In genomic region chr6:14625173-14625895, GRCh38 we compare ENCODE assay signal across 19 cellular contexts.
DNase-seq lines count a peak whose midpoint lies in the region; ATAC-seq lines count a peak whose summit lies in the region.
"Had no signal": no experiment of that assay in that cellular context is flagged by ENCODE, and none has a peak within 500 bp of the region (broad histone marks: within the 10 kb centered on the region; RNA-seq: fewer than 3 reads in every experiment).

No MANE protein-coding gene starts in this region.

- peak overlapping the region; percentile 17 to 62 for H3K4me3 Mint-ChIP-seq in activated T-cell treated with anti-CD3 and anti-CD28 coated beads, Interleukin-2, amount 50 U/mL, for 72 hours
- H3K4me3 Mint-ChIP-seq in stimulated activated memory B cell treated with anti-CD40 and anti-IgM and Interleukin-4, amounts not matched to agents 10 μg/mL and 1 μg/mL and 100 μg/mL, for 72 hours, result no peak overlapping the region
- H3K4me3 Mint-ChIP-seq: B cell, CD14-positive monocyte had no signal

- H3K27ac ChIP-seq in HUES64 (ENCODE audit: low read depth, low read length) (peak overlapping the region; percentile 38; the same call in 1 of the 2 replicates), iPS-20b (ENCODE audit: low read length) (peak overlapping the region; percentile 41)
- H3K27ac ChIP-seq: HL-60, Peyer's patch had no signal

- H3K9ac ChIP-seq in HUES64 (ENCODE audit: low read depth, low read length) (no peak overlapping the region), iPS-20b (ENCODE audit: low read depth, low read length) (peak overlapping the region; percentile 47; the same call in 1 of the 2 replicates)

- H3K9me3 ChIP-seq in HUES64 (ENCODE audit: insufficient read depth, low read depth, low read length) (no peaks in the 10 kb centered on the region), iPS-20b (ENCODE audit: insufficient read depth, low read depth, low read length) (no peaks in the 10 kb centered on the region)
- H3K9me3 ChIP-seq: Peyer's patch had no signal

- H3K27ac Mint-ChIP-seq in activated T-cell treated with anti-CD3 and anti-CD28 coated beads, Interleukin-2, amount 50 U/mL, for 72 hours, result peak overlapping the region; percentile 42
- peak overlapping the region; percentile 55 for H3K27ac Mint-ChIP-seq in stimulated activated memory B cell treated with anti-CD40 and anti-IgM and Interleukin-4, amounts not matched to agents 10 μg/mL and 1 μg/mL and 100 μg/mL, for 72 hours
- H3K27ac Mint-ChIP-seq: B cell, CD14-positive monocyte had no signal

- H3K4me1 ChIP-seq in HUES64 (ENCODE audit: insufficient read depth, low read length) (peaks cover 35% of the 10 kb centered on the region), iPS-20b (ENCODE audit: insufficient read depth, low read length) (peaks cover 19% of the 10 kb centered on the region; the same call in 1 of the 2 replicates)

- WGBS in HUES64, result 53% methylated on average over 8 of the region's 8 CpGs

- peaks cover 1 to 4% of the 10 kb centered on the region in 2 donors for H3K9me3 Mint-ChIP-seq in activated T-cell treated with anti-CD3 and anti-CD28 coated beads, Interleukin-2, amount 50 U/mL, for 72 hours
- peaks cover 3% of the 10 kb centered on the region for H3K9me3 Mint-ChIP-seq in stimulated activated memory B cell treated with anti-CD40 and anti-IgM and Interleukin-4, amounts not matched to agents 10 μg/mL and 1 μg/mL and 100 μg/mL, for 72 hours

- no peaks in the 10 kb centered on the region for H3K36me3 ChIP-seq in HUES64 (ENCODE audit: insufficient read depth, low read length)
- no peaks in the 10 kb centered on the region for H3K36me3 ChIP-seq in iPS-20b (ENCODE audit: insufficient read depth, low read depth, low read length)
- H3K36me3 ChIP-seq: Peyer's patch had no signal

- H3K27me3 Mint-ChIP-seq in activated T-cell treated with anti-CD3 and anti-CD28 coated beads, Interleukin-2, amount 50 U/mL, for 72 hours (ENCODE audit: low read depth), result peaks cover 8% of the 10 kb centered on the region
- H3K27me3 Mint-ChIP-seq in stimulated activated memory B cell treated with anti-CD40 and anti-IgM and Interleukin-4, amounts not matched to agents 10 μg/mL and 1 μg/mL and 100 μg/mL, for 72 hours, result no peaks in the 10 kb centered on the region
- H3K27me3 Mint-ChIP-seq: B cell had no signal

- H3K36me3 Mint-ChIP-seq in activated T-cell treated with anti-CD3 and anti-CD28 coated beads, Interleukin-2, amount 50 U/mL, for 72 hours (ENCODE audit: insufficient read depth in 2 of 2), result peaks cover 6% of the 10 kb centered on the region in 2 donors
- peaks cover 5% of the 10 kb centered on the region for H3K36me3 Mint-ChIP-seq in stimulated activated memory B cell treated with anti-CD40 and anti-IgM and Interleukin-4, amounts not matched to agents 10 μg/mL and 1 μg/mL and 100 μg/mL, for 72 hours
- H3K36me3 Mint-ChIP-seq: CD14-positive monocyte had no signal

- H3K4me3 ChIP-seq in HUES64 (ENCODE audit: low read length) (no peak overlapping the region), iPS-20b (ENCODE audit: low read length) (peak overlapping the region; percentile 6; the same call in 1 of the 2 replicates)
- H3K4me3 ChIP-seq: Peyer's patch had no signal

- peak; percentile 66 to 67 for ATAC-seq in activated T-cell treated with anti-CD3 and anti-CD28 coated beads, Interleukin-2, amount 50 U/mL, for 72 hours (replicated peaks in 1 of 2)
- no peak for ATAC-seq in stimulated activated memory B cell treated with anti-CD40 and anti-IgM and Interleukin-4, amounts not matched to agents 10 μg/mL and 1 μg/mL and 100 μg/mL, for 72 hours
- no peak for ATAC-seq in GM21723 (IDR thresholded peaks at IDR 0.05; ENCODE audit: unreplicated experiment)

- no peak for DNase-seq in activated T-cell treated with anti-CD3 and anti-CD28 coated beads, Interleukin-2, amount 50 U/mL, for 72 hours
- no peak for DNase-seq in activated T-cell treated with anti-CD3 and anti-CD28 coated beads, Interleukin-2, amount 50 U/mL, for 1 hour
- DNase-seq in NCI-H345 (lab: John Stamatoyannopoulos, UW) (no peak), AG20443 (ENCODE audit: low spot score) (no peak)
- DNase-seq: Karpas-422, MV-4-11, NCI-H1105 treated with DMSO at 0.1 percent for 48 hours, NCI-H2029 treated with DMSO at 0.1 percent for 48 hours, NCI-H226, NCI-H524, NCI-H774, Peyer's patch had no signal

- H3K27me3 ChIP-seq in HUES64 (ENCODE audit: insufficient read depth, low read length) (no peaks in the 10 kb centered on the region), iPS-20b (ENCODE audit: insufficient read depth, low read length) (no peaks in the 10 kb centered on the region)
- H3K27me3 ChIP-seq: Peyer's patch had no signal

- H3K4me1 Mint-ChIP-seq in activated T-cell treated with anti-CD3 and anti-CD28 coated beads, Interleukin-2, amount 50 U/mL, for 72 hours (ENCODE audit: low read depth), result peaks cover 46% of the 10 kb centered on the region
- H3K4me1 Mint-ChIP-seq in stimulated activated memory B cell treated with anti-CD40 and anti-IgM and Interleukin-4, amounts not matched to agents 10 μg/mL and 1 μg/mL and 100 μg/mL, for 72 hours, result peaks cover 19% of the 10 kb centered on the region

Comparison
In these comparisons a context has a peak if more than half of its experiments do, and no peak if none do; other contexts are left out.
1. ATAC-seq: peak in activated T-cell treated with anti-CD3 and anti-CD28 coated beads, Interleukin-2, amount 50 U/mL, for 72 hours (2 of 2); none in stimulated activated memory B cell treated with anti-CD40 and anti-IgM and Interleukin-4, amounts not matched to agents 10 μg/mL and 1 μg/mL and 100 μg/mL, for 72 hours (single experiment) and GM21723 (single experiment).